1 cellular context compared by ENCODE assay signal in the genomic region with DNA sequence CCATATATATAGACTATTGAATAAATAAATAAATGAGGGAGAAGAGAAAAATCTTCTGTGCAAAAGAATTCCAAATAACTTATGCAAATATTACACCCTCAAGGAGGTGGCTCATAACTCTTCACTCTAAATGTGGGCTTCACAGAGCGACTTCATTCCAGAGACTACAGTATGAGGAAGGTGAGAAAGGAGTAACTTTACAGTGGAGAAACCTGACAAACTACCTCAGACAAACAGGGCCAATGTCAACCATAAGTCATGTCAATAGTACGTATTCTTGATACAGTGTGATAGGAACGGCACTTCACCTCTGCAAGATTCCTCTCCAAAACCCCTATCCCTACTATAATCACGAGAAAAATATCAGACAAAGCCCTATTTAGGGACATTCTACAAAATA.
TF ChIP-seq lines count a peak whose summit lies in the region.

No MANE protein-coding gene starts in this region.

TF ChIP-seq in K562, 482 proteins besides CTCF, POLR2A, EP300 and RAD21 (continued from another document):
- TF ChIP-seq, protein P1, sequence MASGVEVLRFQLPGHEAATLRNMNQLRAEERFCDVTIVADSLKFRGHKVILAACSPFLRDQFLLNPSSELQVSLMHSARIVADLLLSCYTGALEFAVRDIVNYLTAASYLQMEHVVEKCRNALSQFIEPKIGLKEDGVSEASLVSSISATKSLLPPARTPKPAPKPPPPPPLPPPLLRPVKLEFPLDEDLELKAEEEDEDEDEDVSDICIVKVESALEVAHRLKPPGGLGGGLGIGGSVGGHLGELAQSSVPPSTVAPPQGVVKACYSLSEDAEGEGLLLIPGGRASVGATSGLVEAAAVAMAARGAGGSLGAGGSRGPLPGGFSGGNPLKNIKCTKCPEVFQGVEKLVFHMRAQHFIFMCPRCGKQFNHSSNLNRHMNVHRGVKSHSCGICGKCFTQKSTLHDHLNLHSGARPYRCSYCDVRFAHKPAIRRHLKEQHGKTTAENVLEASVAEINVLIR (CRISPR knock-in tag; IDR thresholded peaks at IDR 0.05), result no peak
- TF ChIP-seq MYBL2 (IDR thresholded peaks at IDR 0.05; ENCODE audit: low read depth) (no peak), MYBL2 (CRISPR knock-in tag; IDR thresholded peaks at IDR 0.05; ENCODE audit: borderline replicate concordance) (no peak), KLF13 (tag; IDR thresholded peaks at IDR 0.05; ENCODE audit: borderline replicate concordance, low read depth) (no peak), ATF7 (IDR thresholded peaks at IDR 0.05) (no peak), THRAP3 (IDR thresholded peaks at IDR 0.05; ENCODE audit: borderline replicate concordance) (no peak)
